In the genomic region with DNA sequence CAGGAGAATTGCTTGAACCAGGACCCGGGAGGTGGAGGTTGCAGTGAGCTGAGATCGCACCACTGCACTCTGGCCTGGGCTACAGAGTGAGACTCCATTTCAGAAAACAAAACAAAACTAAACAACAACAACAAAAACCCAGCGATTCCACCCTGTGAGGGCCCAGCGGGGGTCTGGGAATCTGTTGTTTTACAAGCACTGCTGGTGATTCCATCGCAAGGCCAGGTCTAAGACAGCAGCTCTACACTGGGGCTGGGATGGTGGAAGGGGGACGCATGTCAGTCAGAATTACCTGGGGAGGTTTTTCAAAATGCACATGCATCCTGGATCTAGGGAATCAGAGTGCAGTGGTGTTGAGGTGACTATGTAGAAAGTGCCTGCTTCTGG, we compare ENCODE assay signal across 19 cellular contexts.
DNase-seq lines count a peak whose midpoint lies in the region; ATAC-seq and TF ChIP-seq lines count a peak whose summit lies in the region.
"Had no signal": no experiment of that assay in that cellular context is flagged by ENCODE, and none has a peak within 500 bp of the region (broad histone marks: within the 10 kb centered on the region; RNA-seq: fewer than 3 reads in every experiment).

No MANE protein-coding gene starts in this region.

- H3K27me3 ChIP-seq in Caco-2 (replicated peaks; ENCODE audit: control insufficient read depth, insufficient read depth, low read length) (no peaks in the 10 kb centered on the region), parathyroid adenoma (ENCODE audit: control insufficient read depth, insufficient read depth, low read length) (no peaks in the 10 kb centered on the region)
- H3K27me3 ChIP-seq: foreskin keratinocyte, SJCRH30, upper lobe of left lung had no signal

- no peaks in the 10 kb centered on the region for H3K36me3 Mint-ChIP-seq in activated T-cell treated with anti-CD3 and anti-CD28 coated beads, Interleukin-2, amount 50 U/mL, for 24 hours (ENCODE audit: low read depth)
- H3K36me3 Mint-ChIP-seq in Caco-2 (ENCODE audit: insufficient read depth, unreplicated experiment) (peaks cover 6% of the 10 kb centered on the region), WTC11 (no peaks in the 10 kb centered on the region)

- peaks cover 58% of the 10 kb centered on the region for H3K4me1 ChIP-seq in Caco-2
- H3K4me1 ChIP-seq in parathyroid adenoma = peaks cover 21% of the 10 kb centered on the region
- H3K4me1 ChIP-seq: SJCRH30 had no signal

- BruUV-seq in Caco-2 (replicated peaks; lab: Mats Ljungman, UMichigan) = no TSS peak

- CTCF ChIA-PET in Caco-2 (lab: Charles Lee) (no interaction called here), WTC11 (lab: Charles Lee) (no interaction called here)

- POLR2A ChIA-PET in Caco-2 (lab: Charles Lee) = no interaction called here
- POLR2A ChIA-PET in WTC11 (lab: Charles Lee) = no interaction called here

- H3K9me3 Mint-ChIP-seq in activated T-cell treated with anti-CD3 and anti-CD28 coated beads, Interleukin-2, amount 50 U/mL, for 24 hours = no peaks in the 10 kb centered on the region
- H3K9me3 Mint-ChIP-seq in Caco-2 (ENCODE audit: unreplicated experiment) (peaks cover 17% of the 10 kb centered on the region), WTC11 (no peaks in the 10 kb centered on the region)

- ATAC-seq in WTC11 = peak; percentile 38; the same call in 1 of the 2 replicates
- no peak for ATAC-seq in Right ventricle myocardium inferior
- ATAC-seq in GM21723 (IDR thresholded peaks at IDR 0.05; ENCODE audit: unreplicated experiment) = no peak
- ATAC-seq: activated CD8-positive, alpha-beta memory T cell treated with anti-CD3 and anti-CD28 coated beads, Interleukin-2, amount 10 ng/mL, durations not matched to agents 7 days and 5 days; left cardiac atrium had no signal

- H3K4me3 ChIP-seq in Caco-2 (ENCODE audit: low read depth, low read length) (no peak overlapping the region), parathyroid adenoma (ENCODE audit: low read depth, low read length) (no peak overlapping the region)
- H3K4me3 ChIP-seq: SJCRH30, upper lobe of left lung had no signal

- H3K36me3 ChIP-seq in Caco-2 (ENCODE audit: control insufficient read depth, insufficient read depth, low read length) (no peaks in the 10 kb centered on the region; the same call in 1 of the 2 replicates), parathyroid adenoma (ENCODE audit: control insufficient read depth, insufficient read depth, low read length) (no peaks in the 10 kb centered on the region)
- H3K36me3 ChIP-seq: SJCRH30, upper lobe of left lung had no signal

- intact Hi-C loops in Caco-2 (cut with micrococcal nuclease; ENCODE audit: unreplicated experiment) (no loop called here), Right ventricle myocardium inferior (cut with DNase I) (no loop called here)

- no peak overlapping the region for H3K4me3 Mint-ChIP-seq in activated T-cell treated with anti-CD3 and anti-CD28 coated beads, Interleukin-2, amount 50 U/mL, for 24 hours
- H3K4me3 Mint-ChIP-seq in Caco-2 (ENCODE audit: unreplicated experiment) (no peak overlapping the region), WTC11 (no peak overlapping the region)
- H3K4me3 Mint-ChIP-seq: activated CD8-positive, alpha-beta memory T cell treated with anti-CD3 and anti-CD28 coated beads, Interleukin-2, amount 10 ng/mL, durations not matched to agents 7 days and 5 days; B cell had no signal

- no peaks in the 10 kb centered on the region for H3K79me2 ChIP-seq in parathyroid adenoma

- peak overlapping the region; percentile 62 for H3K27ac Mint-ChIP-seq in activated T-cell treated with anti-CD3 and anti-CD28 coated beads, Interleukin-2, amount 50 U/mL, for 24 hours
- peak overlapping the region; percentile 83 for H3K27ac Mint-ChIP-seq in Caco-2 (ENCODE audit: unreplicated experiment)
- no peak overlapping the region for H3K27ac Mint-ChIP-seq in WTC11
- H3K27ac Mint-ChIP-seq: activated CD8-positive, alpha-beta memory T cell treated with anti-CD3 and anti-CD28 coated beads, Interleukin-2, amount 10 ng/mL, durations not matched to agents 7 days and 5 days; B cell had no signal

- no peak for TF ChIP-seq CTCF in Caco-2 (IDR thresholded peaks at IDR 0.05; ENCODE audit: insufficient read depth in 1 of 2, low read depth in 1 of 2, low read length in 1 of 2, severe bottlenecking in 1 of 2, unreplicated experiment in 1 of 2)
- TF ChIP-seq CTCF in WTC11 (IDR thresholded peaks at IDR 0.05) = no peak
- TF ChIP-seq CTCF in parathyroid adenoma (IDR thresholded peaks at IDR 0.05) = no peak

- H2AFZ ChIP-seq in parathyroid adenoma = peak overlapping the region; percentile 71

- peak overlapping the region; percentile 7 for H3K4me2 ChIP-seq in parathyroid adenoma (ENCODE audit: low read length)

- H3K27ac ChIP-seq in parathyroid adenoma = peak overlapping the region; percentile 75
- H3K27ac ChIP-seq: foreskin keratinocyte, SJCRH30, upper lobe of left lung had no signal

- no peak for DNase-seq in activated T-cell treated with anti-CD3 and anti-CD28 coated beads, Interleukin-2, amount 50 U/mL, for 24 hours
- no peak for DNase-seq in activated T-cell treated with anti-CD3 and anti-CD28 coated beads for 4 hours
- no peak for DNase-seq in Caco-2
- peak; percentile 22 for DNase-seq in WTC11 (ENCODE audit: low spot score)
- no peak for DNase-seq in Right ventricle myocardium inferior (ENCODE audit: missing footprints)
- DNase-seq in activated CD4-positive, CD25-positive, alpha-beta regulatory T cell (lab: John Stamatoyannopoulos, UW) = no peak
- DNase-seq: activated CD8-positive, alpha-beta memory T cell treated with anti-CD3 and anti-CD28 coated beads, Interleukin-2, amount 10 ng/mL, durations not matched to agents 7 days and 5 days; effector CD8-positive, alpha-beta T cell; IMR-90; left cardiac atrium; NCI-H146; NCI-H510A treated with DMSO at 0.1 percent for 48 hours; NK-92 treated with Interleukin-12 subunit alpha and Interleukin-12 subunit beta, amount 100 ng/mL, for 24 hours; SJCRH30 had no signal

- H3K4me1 Mint-ChIP-seq in activated T-cell treated with anti-CD3 and anti-CD28 coated beads, Interleukin-2, amount 50 U/mL, for 24 hours (ENCODE audit: low read depth) = peaks cover 53% of the 10 kb centered on the region
- H3K4me1 Mint-ChIP-seq in Caco-2 (ENCODE audit: low read depth, unreplicated experiment) (peaks cover 56% of the 10 kb centered on the region), WTC11 (no peaks in the 10 kb centered on the region)
- H3K4me1 Mint-ChIP-seq: B cell had no signal

- H3K27me3 Mint-ChIP-seq in activated T-cell treated with anti-CD3 and anti-CD28 coated beads, Interleukin-2, amount 50 U/mL, for 24 hours = no peaks in the 10 kb centered on the region
- H3K27me3 Mint-ChIP-seq in Caco-2 (ENCODE audit: insufficient read depth, unreplicated experiment) (no peaks in the 10 kb centered on the region), WTC11 (ENCODE audit: low read depth) (no peaks in the 10 kb centered on the region)

- H3K9me3 ChIP-seq in Caco-2 = no peaks in the 10 kb centered on the region
- no peaks in the 10 kb centered on the region for H3K9me3 ChIP-seq in parathyroid adenoma (ENCODE audit: control insufficient read depth, low read length)
- H3K9me3 ChIP-seq: SJCRH30, upper lobe of left lung had no signal

- H3K9ac ChIP-seq in parathyroid adenoma = no peak overlapping the region

TF ChIP-seq in WTC11, 78 proteins besides CTCF, POLR2A, EP300 and RAD21 (continues in another document):
- TF ChIP-seq, protein P1, sequence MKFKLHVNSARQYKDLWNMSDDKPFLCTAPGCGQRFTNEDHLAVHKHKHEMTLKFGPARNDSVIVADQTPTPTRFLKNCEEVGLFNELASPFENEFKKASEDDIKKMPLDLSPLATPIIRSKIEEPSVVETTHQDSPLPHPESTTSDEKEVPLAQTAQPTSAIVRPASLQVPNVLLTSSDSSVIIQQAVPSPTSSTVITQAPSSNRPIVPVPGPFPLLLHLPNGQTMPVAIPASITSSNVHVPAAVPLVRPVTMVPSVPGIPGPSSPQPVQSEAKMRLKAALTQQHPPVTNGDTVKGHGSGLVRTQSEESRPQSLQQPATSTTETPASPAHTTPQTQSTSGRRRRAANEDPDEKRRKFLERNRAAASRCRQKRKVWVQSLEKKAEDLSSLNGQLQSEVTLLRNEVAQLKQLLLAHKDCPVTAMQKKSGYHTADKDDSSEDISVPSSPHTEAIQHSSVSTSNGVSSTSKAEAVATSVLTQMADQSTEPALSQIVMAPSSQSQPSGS (CRISPR knock-in tag; IDR thresholded peaks at IDR 0.05; ENCODE audit: borderline replicate concordance, low read depth) = no peak
- TF ChIP-seq, protein P2, sequence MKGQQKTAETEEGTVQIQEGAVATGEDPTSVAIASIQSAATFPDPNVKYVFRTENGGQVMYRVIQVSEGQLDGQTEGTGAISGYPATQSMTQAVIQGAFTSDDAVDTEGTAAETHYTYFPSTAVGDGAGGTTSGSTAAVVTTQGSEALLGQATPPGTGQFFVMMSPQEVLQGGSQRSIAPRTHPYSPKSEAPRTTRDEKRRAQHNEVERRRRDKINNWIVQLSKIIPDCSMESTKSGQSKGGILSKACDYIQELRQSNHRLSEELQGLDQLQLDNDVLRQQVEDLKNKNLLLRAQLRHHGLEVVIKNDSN (CRISPR knock-in tag; IDR thresholded peaks at IDR 0.05) = no peak
- TF ChIP-seq KAT7 (CRISPR knock-in tag; IDR thresholded peaks at IDR 0.05; ENCODE audit: borderline replicate concordance) = no peak
- TF ChIP-seq, protein P3, sequence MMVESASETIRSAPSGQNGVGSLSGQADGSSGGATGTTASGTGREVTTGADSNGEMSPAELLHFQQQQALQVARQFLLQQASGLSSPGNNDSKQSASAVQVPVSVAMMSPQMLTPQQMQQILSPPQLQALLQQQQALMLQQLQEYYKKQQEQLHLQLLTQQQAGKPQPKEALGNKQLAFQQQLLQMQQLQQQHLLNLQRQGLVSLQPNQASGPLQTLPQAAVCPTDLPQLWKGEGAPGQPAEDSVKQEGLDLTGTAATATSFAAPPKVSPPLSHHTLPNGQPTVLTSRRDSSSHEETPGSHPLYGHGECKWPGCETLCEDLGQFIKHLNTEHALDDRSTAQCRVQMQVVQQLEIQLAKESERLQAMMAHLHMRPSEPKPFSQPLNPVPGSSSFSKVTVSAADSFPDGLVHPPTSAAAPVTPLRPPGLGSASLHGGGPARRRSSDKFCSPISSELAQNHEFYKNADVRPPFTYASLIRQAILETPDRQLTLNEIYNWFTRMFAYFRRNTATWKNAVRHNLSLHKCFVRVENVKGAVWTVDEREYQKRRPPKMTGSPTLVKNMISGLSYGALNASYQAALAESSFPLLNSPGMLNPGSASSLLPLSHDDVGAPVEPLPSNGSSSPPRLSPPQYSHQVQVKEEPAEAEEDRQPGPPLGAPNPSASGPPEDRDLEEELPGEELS (CRISPR knock-in tag; IDR thresholded peaks at IDR 0.05) = no peak
- TF ChIP-seq IRF2 (CRISPR knock-in tag; IDR thresholded peaks at IDR 0.05; ENCODE audit: borderline replicate concordance, low read depth) = no peak
- no peak for TF ChIP-seq NR2C2 (CRISPR knock-in tag; IDR thresholded peaks at IDR 0.05)
- no peak for TF ChIP-seq ZNF121 (CRISPR knock-in tag; IDR thresholded peaks at IDR 0.05)
- TF ChIP-seq TCF7 (CRISPR knock-in tag; IDR thresholded peaks at IDR 0.05; ENCODE audit: low read depth) = no peak
- no peak for TF ChIP-seq RORB (CRISPR knock-in tag; IDR thresholded peaks at IDR 0.05)
